ENCODE assay signal across 7 cellular contexts in genomic region chr21:33109574-33110339, GRCh38. TPM values are rescaled to one million over a fixed set of nuclear protein-coding genes. Genes with fewer than 3 reads are reported as not detected.
DNase-seq lines count a peak whose midpoint lies in the region; FAIRE-seq and TF ChIP-seq lines count a peak whose summit lies in the region.

No MANE protein-coding gene starts in this region.

- H3K27ac ChIP-seq in endodermal cell (ENCODE audit: low read depth, low read length) (no peak overlapping the region), colonic mucosa (no peak overlapping the region)

- 30 to 55% methylated on average over 21 to 45 of the region's 45 CpGs for WGBS in endodermal cell (ENCODE audit: insufficient coverage in 1 of 2, insufficient read length in 1 of 2), 2 experiments

- DNase-seq in HPDE6-E6E7 (ENCODE audit: extremely low spot score), result peak; percentile 8
- DNase-seq in NOMO-1 treated with DMSO at 0.1 percent for 48 hours (lab: John Stamatoyannopoulos, UW; ENCODE audit: unreplicated experiment), result peak; percentile 86
- DNase-seq in endodermal cell, result peak; percentile 79
- DNase-seq in stimulated activated CD4-positive, alpha-beta T cell treated with anti-CD3 and anti-CD28 coated beads, Interleukin-12 subunit alpha, Interleukin-12 subunit beta, amount 100 ng/mL, for 48 hours (ENCODE audit: low read depth in 2 of 3, low spot score in 1 of 3), result peak in 2 of 3 donors; percentile 3 to 8
- DNase-seq in NCI-H1092 (lab: John Stamatoyannopoulos, UW), result no peak
- no peak for DNase-seq in colonic mucosa
- DNase-seq in RCC 7860 (ENCODE audit: low spot score), result no peak

- no peak for FAIRE-seq in RCC 7860 (lab: Jason Lieb, UNC)

- H3K9me3 ChIP-seq in endodermal cell (ENCODE audit: control insufficient read depth, low read length) (no peaks in the 10 kb centered on the region), colonic mucosa (no peaks in the 10 kb centered on the region)

- peaks cover 24% of the 10 kb centered on the region for H3K4me1 Mint-ChIP-seq in endodermal cell

- peaks cover 57% of the 10 kb centered on the region for H3K27me3 Mint-ChIP-seq in endodermal cell (ENCODE audit: insufficient read depth)

- no peaks in the 10 kb centered on the region for H3K36me3 ChIP-seq in endodermal cell (ENCODE audit: control insufficient read depth, insufficient read depth, low read length)
- no peaks in the 10 kb centered on the region for H3K36me3 ChIP-seq in colonic mucosa

- H3K4me3 ChIP-seq in endodermal cell (ENCODE audit: low read length), result peak overlapping the region; percentile 66
- H3K4me3 ChIP-seq in colonic mucosa, result no peak overlapping the region

- peaks cover 1% of the 10 kb centered on the region for H3K9me3 Mint-ChIP-seq in endodermal cell

- no peak overlapping the region for H3K27ac Mint-ChIP-seq in endodermal cell

- H3K4me3 Mint-ChIP-seq in endodermal cell, result peak overlapping the region; percentile 33

- no peaks in the 10 kb centered on the region for H3K4me1 ChIP-seq in endodermal cell (ENCODE audit: control insufficient read depth, insufficient read depth, low read length)
- H3K4me1 ChIP-seq in colonic mucosa, result no peaks in the 10 kb centered on the region

- intact Hi-C loops in colonic mucosa (cut with DNase I), result no loop called here

- TF ChIP-seq CTCF in endodermal cell (conservative IDR thresholded peaks at IDR 0.05) (no peak), colonic mucosa (IDR thresholded peaks at IDR 0.05) (no peak)

- H3K9ac ChIP-seq in endodermal cell (ENCODE audit: extremely low read depth, low read length, poor library complexity, severe bottlenecking) (no peak overlapping the region), colonic mucosa (ENCODE audit: low read depth in 2 of 2, low read length in 2 of 2) (no peak overlapping the region)

- H3K36me3 Mint-ChIP-seq in endodermal cell (ENCODE audit: low read depth), result no peaks in the 10 kb centered on the region

- H3K27me3 ChIP-seq in endodermal cell (ENCODE audit: control insufficient read depth, insufficient read depth, low read length, poor library complexity, severe bottlenecking), result peaks cover 63% of the 10 kb centered on the region
- H3K27me3 ChIP-seq in colonic mucosa, result peaks cover 15% of the 10 kb centered on the region

RNA-seq across cellular contexts. Expression of gene OLIG1, which starts 39.8 kb away (rescaled TPM):
- total RNA-seq in endodermal cell, result under 1 TPM in 1 of 2 donors, not detected in 1; 0.48 TPM
- polyA plus RNA-seq in endodermal cell (2013, experiment 1 of 2), result 2.7 TPM
- polyA plus RNA-seq in endodermal cell (2013, experiment 2 of 2), result 3.6 TPM
- total RNA-seq in colonic mucosa, result not detected

Comparison
In these comparisons a context has a peak if more than half of its experiments do, and no peak if none do; other contexts are left out.
1. DNase-seq: peak in HPDE6-E6E7 (single experiment), NOMO-1 treated with DMSO at 0.1 percent for 48 hours (single experiment), endodermal cell (single experiment) and stimulated activated CD4-positive, alpha-beta T cell treated with anti-CD3 and anti-CD28 coated beads, Interleukin-12 subunit alpha, Interleukin-12 subunit beta, amount 100 ng/mL, for 48 hours (2 of 3); none in NCI-H1092 (single experiment), colonic mucosa (single experiment) and RCC 7860 (single experiment).